17 cellular contexts compared by ENCODE assay signal in the genomic region with DNA sequence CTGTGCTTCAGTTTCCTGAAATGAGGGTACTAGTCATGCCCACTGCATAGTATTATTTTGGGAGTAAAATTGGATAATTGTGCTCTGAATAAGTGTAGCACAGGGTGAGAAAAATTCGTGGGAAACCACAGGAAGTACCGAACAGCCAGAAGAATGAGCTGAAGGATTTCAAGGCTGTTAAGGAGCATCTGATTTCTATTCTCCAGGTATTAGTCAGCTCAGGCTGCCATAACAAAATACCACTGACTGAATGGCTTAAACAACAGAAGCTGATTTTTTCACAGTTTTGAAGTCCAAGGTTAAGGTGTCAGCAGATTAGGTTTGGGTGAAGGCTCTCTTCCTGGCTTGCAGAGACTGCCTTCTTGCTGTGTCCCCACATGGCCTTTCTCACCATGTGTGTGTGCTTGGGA. TPM values are rescaled to one million over a fixed set of nuclear protein-coding genes. Genes with fewer than 3 reads are reported as not detected.
DNase-seq lines count a peak whose midpoint lies in the region; ATAC-seq and TF ChIP-seq lines count a peak whose summit lies in the region.
"Had no signal": no experiment of that assay in that cellular context is flagged by ENCODE, and none has a peak within 500 bp of the region (broad histone marks: within the 10 kb centered on the region; RNA-seq: fewer than 3 reads in every experiment).

No MANE protein-coding gene starts in this region.

- ATAC-seq in activated T-helper 17 cell treated with anti-CD3 and anti-CD28 coated beads, Interleukin-2, amount 50 U/mL, for 72 hours (replicated peaks), result no peak
- ATAC-seq in naive thymus-derived CD4-positive, alpha-beta T cell, result no peak
- ATAC-seq in HG03095 (IDR thresholded peaks at IDR 0.05; ENCODE audit: unreplicated experiment), result no peak
- ATAC-seq: stimulated activated naive CD8-positive, alpha-beta T cell treated with anti-CD3 and anti-CD28 coated beads, Interleukin-15, Interleukin-2, amounts not matched to agents 100 U/mL and 50 U/mL, for 24 hours had no signal

- H3K36me3 ChIP-seq in MG63, result no peaks in the 10 kb centered on the region; the same call in 1 of the 2 replicates
- H3K36me3 ChIP-seq in naive thymus-derived CD4-positive, alpha-beta T cell (ENCODE audit: control insufficient read depth in 2 of 3, insufficient read depth in 3 of 3, low read length in 3 of 3), result no peaks in the 10 kb centered on the region
- H3K36me3 ChIP-seq: vagina had no signal

- no peaks in the 10 kb centered on the region for H3K9me3 Mint-ChIP-seq in chondrocyte (ENCODE audit: low read depth)
- H3K9me3 Mint-ChIP-seq in activated T-helper 17 cell treated with anti-CD3 and anti-CD28 coated beads, Interleukin-2, amount 50 U/mL, for 72 hours, result no peaks in the 10 kb centered on the region
- H3K9me3 Mint-ChIP-seq in naive thymus-derived CD4-positive, alpha-beta T cell, result no peaks in the 10 kb centered on the region
- H3K9me3 Mint-ChIP-seq: CD4-positive, alpha-beta memory T cell had no signal

- DNase-seq in EL, result peak; percentile 85
- peak; percentile 12 for DNase-seq in MG63
- no peak for DNase-seq in chondrocyte (ENCODE audit: low spot score)
- DNase-seq in myocyte (ENCODE audit: low read depth), result peak; percentile 30
- DNase-seq in naive thymus-derived CD4-positive, alpha-beta T cell, result no peak
- no peak for DNase-seq in NCI-H146 treated with DMSO at 0.1 percent for 48 hours (lab: John Stamatoyannopoulos, UW; ENCODE audit: unreplicated experiment)
- DNase-seq: activated naive CD4-positive, alpha-beta T cell treated with anti-CD3 and anti-CD28 coated beads, Interleukin-2, amount 50 U/mL, for 16 hours; CD4-positive, alpha-beta memory T cell; erythroblast; Kasumi-1; NK-92 treated with Interleukin-12 subunit alpha and Interleukin-12 subunit beta, amount 100 ng/mL, for 24 hours; stimulated activated naive CD8-positive, alpha-beta T cell treated with anti-CD3 and anti-CD28 coated beads, Interleukin-15, Interleukin-2, amounts not matched to agents 100 U/mL and 50 U/mL, for 24 hours had no signal

- H3K27me3 Mint-ChIP-seq in chondrocyte (ENCODE audit: low read depth), result no peaks in the 10 kb centered on the region
- H3K27me3 Mint-ChIP-seq in activated T-helper 17 cell treated with anti-CD3 and anti-CD28 coated beads, Interleukin-2, amount 50 U/mL, for 72 hours, result peaks cover 3% of the 10 kb centered on the region
- H3K27me3 Mint-ChIP-seq in naive thymus-derived CD4-positive, alpha-beta T cell, result peaks cover 0 to 9% (median 0%) of the 10 kb centered on the region in 5 donors

- H3K9me3 ChIP-seq in MG63, result peaks cover 2% of the 10 kb centered on the region; the same call in 1 of the 2 replicates
- H3K9me3 ChIP-seq in naive thymus-derived CD4-positive, alpha-beta T cell (ENCODE audit: control insufficient read depth in 2 of 3, low read length in 3 of 3), result no peaks in the 10 kb centered on the region
- H3K9me3 ChIP-seq: vagina had no signal

- H3K4me3 ChIP-seq in MG63, result no peak overlapping the region
- H3K4me3 ChIP-seq in naive thymus-derived CD4-positive, alpha-beta T cell (ENCODE audit: low read length), result no peak overlapping the region
- H3K4me3 ChIP-seq: lung, vagina had no signal

- no peak overlapping the region for H3K27ac ChIP-seq in naive thymus-derived CD4-positive, alpha-beta T cell (ENCODE audit: low read depth, low read length)
- H3K27ac ChIP-seq: vagina, VCaP had no signal

- CTCF ChIA-PET in naive thymus-derived CD4-positive, alpha-beta T cell (lab: Charles Lee), result no interaction called here

- H3K27ac Mint-ChIP-seq in chondrocyte (ENCODE audit: unreplicated experiment), result peak overlapping the region; percentile 59
- H3K27ac Mint-ChIP-seq in activated T-helper 17 cell treated with anti-CD3 and anti-CD28 coated beads, Interleukin-2, amount 50 U/mL, for 72 hours, result no peak overlapping the region
- no peak overlapping the region for H3K27ac Mint-ChIP-seq in naive thymus-derived CD4-positive, alpha-beta T cell
- H3K27ac Mint-ChIP-seq: CD4-positive, alpha-beta memory T cell had no signal

- no peak overlapping the region for H3K4me3 Mint-ChIP-seq in chondrocyte (ENCODE audit: unreplicated experiment)
- H3K4me3 Mint-ChIP-seq in activated T-helper 17 cell treated with anti-CD3 and anti-CD28 coated beads, Interleukin-2, amount 50 U/mL, for 72 hours, result no peak overlapping the region
- no peak overlapping the region for H3K4me3 Mint-ChIP-seq in naive thymus-derived CD4-positive, alpha-beta T cell
- H3K4me3 Mint-ChIP-seq: CD4-positive, alpha-beta memory T cell had no signal

- no peaks in the 10 kb centered on the region for H3K4me1 ChIP-seq in naive thymus-derived CD4-positive, alpha-beta T cell (ENCODE audit: control insufficient read depth in 2 of 2, insufficient read depth in 2 of 2, low read length in 2 of 2)

- H3K36me3 Mint-ChIP-seq in chondrocyte (ENCODE audit: low read depth), result no peaks in the 10 kb centered on the region
- no peaks in the 10 kb centered on the region for H3K36me3 Mint-ChIP-seq in activated T-helper 17 cell treated with anti-CD3 and anti-CD28 coated beads, Interleukin-2, amount 50 U/mL, for 72 hours (ENCODE audit: low read depth)
- H3K36me3 Mint-ChIP-seq in naive thymus-derived CD4-positive, alpha-beta T cell, result peaks cover 0 to 4% (median 0%) of the 10 kb centered on the region in 5 donors

- intact Hi-C loops in naive thymus-derived CD4-positive, alpha-beta T cell (cut with micrococcal nuclease), result loop anchor here in 1 of 2 donors (5.0 kb wide), 1 partner anchor 44 kb away; a partner anchor contains a TSS

- H3K4me1 Mint-ChIP-seq in chondrocyte (ENCODE audit: low read depth), result peaks cover 49% of the 10 kb centered on the region
- peaks cover 6% of the 10 kb centered on the region for H3K4me1 Mint-ChIP-seq in activated T-helper 17 cell treated with anti-CD3 and anti-CD28 coated beads, Interleukin-2, amount 50 U/mL, for 72 hours
- peaks cover 0 to 30% (median 11%) of the 10 kb centered on the region in 7 donors for H3K4me1 Mint-ChIP-seq in naive thymus-derived CD4-positive, alpha-beta T cell

- POLR2A ChIA-PET in naive thymus-derived CD4-positive, alpha-beta T cell (lab: Charles Lee), result no interaction called here

- H3K27me3 ChIP-seq in MG63, result no peaks in the 10 kb centered on the region
- no peaks in the 10 kb centered on the region for H3K27me3 ChIP-seq in naive thymus-derived CD4-positive, alpha-beta T cell (ENCODE audit: control insufficient read depth in 2 of 2, insufficient read depth in 2 of 2, low read length in 2 of 2)
- H3K27me3 ChIP-seq: vagina had no signal

- TF ChIP-seq CTCF in chondrocyte (IDR thresholded peaks at IDR 0.05), result no peak

RNA-seq across cellular contexts. Expression of a gene that starts 41.9 kb away (rescaled TPM):
- total RNA-seq in MG63 (2014; rRNA removed; shearing (Covaris generic); ENCODE audit: low replicate concordance), result 11.4 and 16.0 TPM in 2 replicates
- 41.5 to 54.5 TPM (median 48.0 TPM) in 3 replicates for total RNA-seq in chondrocyte
- total RNA-seq in myocyte, result 13.8 and 17.3 TPM in 2 replicates
- 19.8 TPM for polyA plus RNA-seq in myocyte (2012)
- 10 to 100 TPM in 1 of 2 donors, under 1 TPM in 1; 0.76 to 11.9 TPM for total RNA-seq in activated T-helper 17 cell treated with anti-CD3 and anti-CD28 coated beads, Interleukin-2, amount 50 U/mL, for 72 hours
- total RNA-seq in naive thymus-derived CD4-positive, alpha-beta T cell, result 10 to 100 TPM in 3 of 5 experiments, 1 to 10 TPM in 1, under 1 TPM in 1; 0.07 to 13.8 (median 10.9) TPM
- polyA plus RNA-seq in naive thymus-derived CD4-positive, alpha-beta T cell, result 1 to 10 TPM; 1.8 to 1.9 TPM

Comparison
In these comparisons a context has a peak if more than half of its experiments do, and no peak if none do; other contexts are left out.
1. DNase-seq: peak in EL (single experiment), MG63 (single experiment) and myocyte (single experiment); none in chondrocyte (single experiment), naive thymus-derived CD4-positive, alpha-beta T cell (0 of 9) and NCI-H146 treated with DMSO at 0.1 percent for 48 hours (single experiment).